ENCODE assay signal across 8 cellular contexts in the genomic region with DNA sequence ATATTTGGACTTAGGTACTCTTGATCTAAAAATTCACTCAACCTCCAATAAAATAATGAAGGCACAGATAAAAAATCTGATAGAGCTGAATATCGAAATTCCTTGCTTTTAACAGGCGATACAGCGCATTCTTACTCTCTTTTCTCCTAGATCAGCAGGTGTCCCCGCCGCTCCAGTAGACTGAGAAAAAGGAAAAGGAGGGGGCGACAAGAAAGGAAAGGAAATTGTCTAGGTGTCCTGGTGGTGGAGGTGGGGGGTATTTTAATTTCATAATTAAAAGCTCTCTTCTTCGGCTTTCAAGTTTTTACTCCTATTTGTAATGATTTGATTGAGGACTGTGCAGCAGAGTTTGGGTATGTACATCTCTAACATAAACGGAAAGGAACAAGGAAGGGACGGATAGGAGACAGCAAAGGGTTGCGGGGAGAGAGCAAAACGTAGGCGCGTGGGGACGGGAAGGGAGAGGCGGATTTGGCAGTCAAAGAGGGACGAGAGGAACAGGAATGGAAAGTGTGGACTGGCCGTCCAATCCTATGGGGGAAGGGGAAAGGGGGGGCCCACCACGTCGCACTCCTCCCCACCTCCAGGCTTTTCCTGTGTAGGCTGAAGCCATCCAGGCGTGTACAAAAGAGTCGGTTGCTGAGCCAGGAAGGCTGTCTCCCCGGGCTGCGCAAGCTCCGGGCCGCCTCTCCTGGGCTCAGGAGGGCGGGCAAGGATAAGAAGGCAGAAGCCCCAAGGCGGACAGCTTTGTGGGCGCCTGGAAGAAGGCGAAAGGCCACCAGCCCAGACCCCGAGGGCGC. TPM values are rescaled to one million over a fixed set of nuclear protein-coding genes. Genes with fewer than 3 reads are reported as not detected.
DNase-seq lines count a peak whose midpoint lies in the region; ATAC-seq, FAIRE-seq and TF ChIP-seq lines count a peak whose summit lies in the region.

No MANE protein-coding gene starts in this region.

- TF ChIP-seq POLR2A in GM12892 (IDR thresholded peaks at IDR 0.05; ENCODE audit: low read depth, low read length) = no peak

- FAIRE-seq in GM12892 (lab: Jason Lieb, UNC) = no peak

- ATAC-seq in HG02840 (IDR thresholded peaks at IDR 0.05; ENCODE audit: low FRiP score, unreplicated experiment) = peak; percentile 37
- peak; percentile 81 for ATAC-seq in left lobe of liver

- DNase-seq in A172 (ENCODE audit: low spot score) = peak; percentile 87
- DNase-seq in GM12892 (ENCODE audit: insufficient read length) = peak; percentile 21
- DNase-seq in NCI-H1417 (lab: John Stamatoyannopoulos, UW) = peak; percentile 67 to 91 (median 87)
- peak in 4 of 5 donors; percentile 5 to 55 (median 17) for DNase-seq in T-helper 1 cell
- DNase-seq in dermis blood vessel endothelial cell = peak; percentile 80
- DNase-seq in left lobe of liver (ENCODE audit: low spot score) = peak; percentile 80
- DNase-seq in stimulated activated CD4-positive, alpha-beta T cell treated with anti-CD3 and anti-CD28 coated beads, Interleukin-4, amount 100 ng/mL, for 48 hours (ENCODE audit: low read depth in 2 of 2) = peak; percentile 6 to 23

RNA-seq across cellular contexts. Expression of gene HECTD2, which starts 0.9 kb away (rescaled TPM):
- 9.6 and 11.6 TPM in 2 replicates for total RNA-seq in A172 (2014; rRNA removed; shearing (Covaris generic))
- polyA plus RNA-seq in GM12892 (2012; ENCODE audit: missing spikeins) = 1.5 TPM
- total RNA-seq in dermis blood vessel endothelial cell = 8.5 and 8.7 TPM in 2 replicates
- total RNA-seq in left lobe of liver = 1.7 TPM

Comparison
In these comparisons a context has a peak if more than half of its experiments do, and no peak if none do; other contexts are left out.
1. Peak in every context shown above with its lines: DNase-seq and ATAC-seq.
2. DNase-seq: peak in every context shown above with its lines; median percentile 87 in A172; 87 in NCI-H1417; 80 in dermis blood vessel endothelial cell; 80 in left lobe of liver; 21 in GM12892; 17 in T-helper 1 cell; 14 in stimulated activated CD4-positive, alpha-beta T cell treated with anti-CD3 and anti-CD28 coated beads, Interleukin-4, amount 100 ng/mL, for 48 hours.